In genomic region chr1:6727535-6727934, GRCh38 we compare ENCODE assay signal across 8 cellular contexts. TPM values are rescaled to one million over a fixed set of nuclear protein-coding genes. Genes with fewer than 3 reads are reported as not detected.
DNase-seq lines count a peak whose midpoint lies in the region; ATAC-seq, FAIRE-seq and TF ChIP-seq lines count a peak whose summit lies in the region.

No MANE protein-coding gene starts in this region.

- H3K4me1 ChIP-seq in A549 (peaks cover 14% of the 10 kb centered on the region; the same call in 2 of the 3 replicates), thoracic aorta (ENCODE audit: control insufficient read depth in 1 of 2, low read depth in 2 of 2) (peaks cover 0 to 25% of the 10 kb centered on the region in 2 donors)

- H3K27me3 Mint-ChIP-seq in activated CD4-positive, alpha-beta memory T cell treated with anti-CD3 and anti-CD28 coated beads for 36 hours = peaks cover 3% of the 10 kb centered on the region
- H3K27me3 Mint-ChIP-seq in natural killer cell (ENCODE audit: low read depth in 2 of 2) = peaks cover 8 to 9% of the 10 kb centered on the region in 2 donors

- no peak for TF ChIP-seq POLR2A in A549 (IDR thresholded peaks at IDR 0.05; ENCODE audit: low read length)
- TF ChIP-seq POLR2A in GM12892 (IDR thresholded peaks at IDR 0.05; ENCODE audit: low read depth, low read length) = no peak

- H3K27ac ChIP-seq in A549 (no peak overlapping the region), thoracic aorta (peak overlapping the region in 1 of 2 donors; percentile 47)

- ATAC-seq in A549 (peak in 1 of 2 experiments; percentile 68; a peak in 3 of 6 replicates), natural killer cell (peak; percentile 62 to 68 (median 63)), thoracic aorta (ENCODE audit: insufficient number of reproducible peaks, low FRiP score, low read depth) (peak; percentile 50), HG02588 (IDR thresholded peaks at IDR 0.05; ENCODE audit: unreplicated experiment) (no peak)

- no peak for TF ChIP-seq EP300 in A549 (IDR thresholded peaks at IDR 0.05)

- H3K27me3 ChIP-seq in thoracic aorta (replicated peaks; ENCODE audit: insufficient read depth) = no peaks in the 10 kb centered on the region

- H3K9me3 ChIP-seq in A549 (no peaks in the 10 kb centered on the region), thoracic aorta (no peaks in the 10 kb centered on the region)

- TF ChIP-seq CTCF in A549 (IDR thresholded peaks at IDR 0.05) = peak; percentile 77
- peak; percentile 90 for TF ChIP-seq CTCF in epithelial cell of esophagus (IDR thresholded peaks at IDR 0.05; ENCODE audit: insufficient read depth, low read depth, low read length, missing control alignments)
- peak; percentile 93 for TF ChIP-seq CTCF in natural killer cell (IDR thresholded peaks at IDR 0.05)
- peak; percentile 91 for TF ChIP-seq CTCF in thoracic aorta (IDR thresholded peaks at IDR 0.05)

- intact Hi-C loops in activated CD4-positive, alpha-beta memory T cell treated with anti-CD3 and anti-CD28 coated beads for 36 hours (cut with micrococcal nuclease) = loop anchor here (10.0 kb wide), 2 partner anchors 237 to 917 kb away; no protein-coding TSS in a partner anchor
- intact Hi-C loops in natural killer cell (cut with micrococcal nuclease) = loop anchor here (1.0 kb wide), 1 partner anchor 163 kb away; no protein-coding TSS in a partner anchor

- H3K9me3 Mint-ChIP-seq in activated CD4-positive, alpha-beta memory T cell treated with anti-CD3 and anti-CD28 coated beads for 36 hours = no peaks in the 10 kb centered on the region
- H3K9me3 Mint-ChIP-seq in natural killer cell = no peaks in the 10 kb centered on the region

- no peaks in the 10 kb centered on the region for H3K4me1 Mint-ChIP-seq in activated CD4-positive, alpha-beta memory T cell treated with anti-CD3 and anti-CD28 coated beads for 36 hours (ENCODE audit: low read depth)
- H3K4me1 Mint-ChIP-seq in natural killer cell = no peaks in the 10 kb centered on the region

- H3K4me3 ChIP-seq in A549 = no peak overlapping the region
- no peak overlapping the region for H3K4me3 ChIP-seq in epithelial cell of esophagus (ENCODE audit: low read length)
- no peak overlapping the region for H3K4me3 ChIP-seq in thoracic aorta

- no peak overlapping the region for H3K4me3 Mint-ChIP-seq in activated CD4-positive, alpha-beta memory T cell treated with anti-CD3 and anti-CD28 coated beads for 36 hours
- no peak overlapping the region for H3K4me3 Mint-ChIP-seq in natural killer cell

- H3K4me2 ChIP-seq in A549 = no peak overlapping the region

- FAIRE-seq in A549 (lab: Jason Lieb, UNC) (no peak), GM12892 (lab: Jason Lieb, UNC) (peak; percentile 87)

- POLR2A ChIA-PET in A549 (lab: Yijun Ruan, JAX) = no interaction called here
- POLR2A ChIA-PET in activated CD4-positive, alpha-beta memory T cell treated with anti-CD3 and anti-CD28 coated beads for 36 hours (lab: Charles Lee) = no interaction called here

- TF ChIP-seq RAD21 in A549 (conservative IDR thresholded peaks at IDR 0.05 in 1 of 2, IDR thresholded peaks at IDR 0.05 in 1 of 2) = peak; percentile 35 to 59; a peak in 3 of 5 replicates

- DNase-seq in A549 (ENCODE audit: low read depth in 1 of 2, low spot score in 1 of 2) (peak; percentile 36 to 56), GM12892 (ENCODE audit: insufficient read length) (peak; percentile 47), NCI-H526 (lab: John Stamatoyannopoulos, UW) (peak; percentile 49 to 66), epithelial cell of esophagus (ENCODE audit: low read depth) (peak; percentile 70), natural killer cell (peak; percentile 47), thoracic aorta (ENCODE audit: low spot score) (no peak)
- peak; percentile 67 for DNase-seq in activated CD4-positive, alpha-beta memory T cell treated with anti-CD3 and anti-CD28 coated beads for 36 hours

- CTCF ChIA-PET in A549 (lab: Yijun Ruan, JAX) = interaction anchor here (0.6 to 1.1 kb wide), 6 partner anchors 11 to 189 kb away, joined by 3 to 4 read pairs (median 3); no protein-coding TSS in a partner anchor
- CTCF ChIA-PET in activated CD4-positive, alpha-beta memory T cell treated with anti-CD3 and anti-CD28 coated beads for 36 hours (lab: Charles Lee) = interaction anchor here (0.6 to 1.8 kb wide), 5 partner anchors 11 to 342 kb away, joined by 3 to 7 read pairs (median 3); no protein-coding TSS in a partner anchor

- H3K36me3 Mint-ChIP-seq in activated CD4-positive, alpha-beta memory T cell treated with anti-CD3 and anti-CD28 coated beads for 36 hours = no peaks in the 10 kb centered on the region
- H3K36me3 Mint-ChIP-seq in natural killer cell = no peaks in the 10 kb centered on the region

- H3K27ac Mint-ChIP-seq in activated CD4-positive, alpha-beta memory T cell treated with anti-CD3 and anti-CD28 coated beads for 36 hours = no peak overlapping the region
- no peak overlapping the region for H3K27ac Mint-ChIP-seq in natural killer cell

- 48% methylated on average over 6 of the region's 6 CpGs for WGBS in A549 (ENCODE audit: missing lambda C conversion rate)

- no peaks in the 10 kb centered on the region for H3K36me3 ChIP-seq in thoracic aorta

TF ChIP-seq in A549, 52 proteins besides CTCF, POLR2A, EP300 and RAD21:
- TF ChIP-seq CBX2 (IDR thresholded peaks at IDR 0.05; ENCODE audit: borderline replicate concordance, low read depth) = no peak
- peak in 1 of 2 experiments; percentile 36; a peak in 1 of 4 replicates for TF ChIP-seq CEBPB (IDR thresholded peaks at IDR 0.05)
- TF ChIP-seq SMC3 (IDR thresholded peaks at IDR 0.05) = 0 out of 3 replicates have a peak, but pooled peaks have one; percentile 10

RNA-seq across cellular contexts. Expression of gene DNAJC11, which starts 25.9 kb away (rescaled TPM):
- polyA plus RNA-seq in A549 (2011; rRNA removed) (29.9 and 35.7 TPM in 2 replicates), A549 (2017; fragmentation: RNase III; extraction: RNeasy Plus Mini Kit Qiagen cat#74134 plus additional on column Dnase treatment) (48.5 to 56.0 TPM (median 50.0 TPM) in 3 replicates)
- 36.9 and 44.0 TPM in 2 replicates for polyA plus RNA-seq in A549 (2012; cell fraction: cytosol; rRNA removed)
- 85.0 and 86.3 TPM in 2 replicates for polyA plus RNA-seq in A549 (2012; cell fraction: nucleus; rRNA removed)
- polyA minus RNA-seq in A549 (2011; rRNA and poly(A)+ RNA removed) = 28.4 and 30.1 TPM in 2 replicates
- 37.0 TPM for polyA plus RNA-seq in GM12892 (2012; ENCODE audit: missing spikeins)
- 10 to 100 TPM; 35.5 to 38.3 TPM for total RNA-seq in activated CD4-positive, alpha-beta memory T cell treated with anti-CD3 and anti-CD28 coated beads for 36 hours
- total RNA-seq in natural killer cell (10 to 100 TPM; 28.7 to 40.1 (median 36.2) TPM), thoracic aorta (10 to 100 TPM; 19.4 to 40.4 TPM)

RNA-seq across cellular contexts. Expression of gene CAMTA1, which starts 57.7 kb away (rescaled TPM):
- polyA plus RNA-seq in A549 (2011; rRNA removed) (48.7 and 58.8 TPM in 2 replicates), A549 (2017; fragmentation: RNase III; extraction: RNeasy Plus Mini Kit Qiagen cat#74134 plus additional on column Dnase treatment) (63.3 to 75.0 TPM (median 73.5 TPM) in 3 replicates)
- 35.4 and 46.5 TPM in 2 replicates for polyA plus RNA-seq in A549 (2012; cell fraction: cytosol; rRNA removed)
- 9.4 and 22.1 TPM in 2 replicates for polyA plus RNA-seq in A549 (2012; cell fraction: nucleus; rRNA removed)
- 18.6 and 19.8 TPM in 2 replicates for polyA minus RNA-seq in A549 (2011; rRNA and poly(A)+ RNA removed)
- 53.9 TPM for polyA plus RNA-seq in GM12892 (2012; ENCODE audit: missing spikeins)
- 10 to 100 TPM; 64.7 to 68.9 TPM for total RNA-seq in activated CD4-positive, alpha-beta memory T cell treated with anti-CD3 and anti-CD28 coated beads for 36 hours
- total RNA-seq in natural killer cell (10 to 100 TPM; 40.6 to 53.3 (median 44.9) TPM), thoracic aorta (100 to 1,000 TPM; 105 to 113 TPM)
